In the genomic region with DNA sequence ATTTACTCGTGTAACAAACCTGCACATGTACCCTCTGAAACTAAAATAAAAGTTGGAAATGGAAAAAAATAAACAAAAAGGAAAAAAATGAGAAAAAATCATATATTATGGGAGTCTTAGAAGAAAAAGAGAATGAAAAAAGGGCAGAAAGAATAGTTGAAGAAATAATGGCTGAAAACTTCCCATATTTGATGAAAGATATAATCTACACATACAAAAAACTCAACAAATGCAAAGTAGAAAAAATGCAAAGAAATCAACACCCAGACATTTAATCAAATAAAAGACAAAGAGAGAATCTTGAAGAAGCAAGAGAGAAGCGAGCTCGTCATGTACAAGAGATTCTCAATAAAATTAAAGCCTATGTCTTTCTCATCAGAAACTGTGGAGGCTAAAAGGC, we compare ENCODE assay signal across 30 cellular contexts.
"Had no signal": no experiment of that assay in that cellular context is flagged by ENCODE, and none has a peak within 500 bp of the region (broad histone marks: within the 10 kb centered on the region; RNA-seq: fewer than 3 reads in every experiment).

No MANE protein-coding gene starts in this region.

- H3K4me3 ChIP-seq: adrenal gland, ascending aorta, body of pancreas, breast epithelium, cardiac muscle cell had no signal

- H3K27ac ChIP-seq: adrenal gland, ascending aorta, body of pancreas, brain microvascular endothelial cell, breast epithelium, cardiac muscle cell had no signal

- H3K36me3 ChIP-seq: adrenal gland, ascending aorta, brain microvascular endothelial cell, breast epithelium, cardiac muscle cell had no signal

- H3K4me1 ChIP-seq: adrenal gland, ascending aorta, body of pancreas, breast epithelium had no signal

- DNase-seq: activated effector memory CD4-positive, alpha-beta T cell treated with anti-CD3 and anti-CD28 coated beads, Interleukin-2, amount 50 U/mL, for 16 hours; activated effector memory CD4-positive, alpha-beta T cell treated with Interleukin-2 at 50 U/mL for 16 hours; activated gamma-delta T cell; activated gamma-delta T cell treated with Interleukin-2 at 50 U/mL for 16 hours; activated naive CD4-positive, alpha-beta T cell; activated naive CD4-positive, alpha-beta T cell treated with anti-CD3 and anti-CD28 coated beads for 36 hours; activated naive CD4-positive, alpha-beta T cell treated with anti-CD3 and anti-CD28 coated beads, Interleukin-2, amount 10 ng/mL, durations not matched to agents 7 days and 5 days; activated naive CD4-positive, alpha-beta T cell treated with anti-CD3 and anti-CD28 coated beads, Interleukin-2, amount 50 U/mL, for 16 hours; activated naive CD4-positive, alpha-beta T cell treated with Interleukin-2 at 50 U/mL for 16 hours; activated naive CD8-positive, alpha-beta T cell treated with anti-CD3 and anti-CD28 coated beads for 36 hours; activated naive CD8-positive, alpha-beta T cell treated with anti-CD3 and anti-CD28 coated beads, Interleukin-2, amount 10 ng/mL, durations not matched to agents 7 days and 5 days; activated naive CD8-positive, alpha-beta T cell treated with anti-CD3 and anti-CD28 coated beads, Interleukin-2, amount 50 U/mL, for 24 hours; activated T-cell treated with anti-CD3 and anti-CD28 coated beads, Interleukin-2, amount 50 U/mL, for 4 hours; activated T-cell treated with anti-CD3 and anti-CD28 coated beads, Interleukin-2, amount 50 U/mL, for 48 hours; activated T-cell treated with anti-CD3 and anti-CD28 coated beads, Interleukin-2, amount 50 U/mL, for 72 hours; adrenal gland; amniotic stem cell; amygdala; anterior cingulate cortex; aorta; body of pancreas; brain microvascular endothelial cell; caudate nucleus; central memory CD4-positive, alpha-beta T cell; cerebellar nuclear complex had no signal

- H3K27me3 ChIP-seq: adrenal gland, ascending aorta, body of pancreas, brain microvascular endothelial cell, breast epithelium, cardiac muscle cell had no signal

- ATAC-seq: activated naive CD4-positive, alpha-beta T cell treated with anti-CD3 and anti-CD28 coated beads, Interleukin-2, amount 50 U/mL, for 72 hours; activated naive CD8-positive, alpha-beta T cell treated with anti-CD3 and anti-CD28 coated beads, Interleukin-2, amount 50 U/mL, for 24 hours; activated T-cell treated with anti-CD3 and anti-CD28 coated beads, Interleukin-2, amount 50 U/mL, for 4 hours; activated T-cell treated with anti-CD3 and anti-CD28 coated beads, Interleukin-2, amount 50 U/mL, for 72 hours; activated T-helper 17 cell treated with anti-CD3 and anti-CD28 coated beads, Interleukin-2, amount 50 U/mL, for 72 hours; body of pancreas had no signal

- H3K9me3 ChIP-seq: adrenal gland, ascending aorta, body of pancreas had no signal
